20 cellular contexts compared by ENCODE assay signal in the genomic region with DNA sequence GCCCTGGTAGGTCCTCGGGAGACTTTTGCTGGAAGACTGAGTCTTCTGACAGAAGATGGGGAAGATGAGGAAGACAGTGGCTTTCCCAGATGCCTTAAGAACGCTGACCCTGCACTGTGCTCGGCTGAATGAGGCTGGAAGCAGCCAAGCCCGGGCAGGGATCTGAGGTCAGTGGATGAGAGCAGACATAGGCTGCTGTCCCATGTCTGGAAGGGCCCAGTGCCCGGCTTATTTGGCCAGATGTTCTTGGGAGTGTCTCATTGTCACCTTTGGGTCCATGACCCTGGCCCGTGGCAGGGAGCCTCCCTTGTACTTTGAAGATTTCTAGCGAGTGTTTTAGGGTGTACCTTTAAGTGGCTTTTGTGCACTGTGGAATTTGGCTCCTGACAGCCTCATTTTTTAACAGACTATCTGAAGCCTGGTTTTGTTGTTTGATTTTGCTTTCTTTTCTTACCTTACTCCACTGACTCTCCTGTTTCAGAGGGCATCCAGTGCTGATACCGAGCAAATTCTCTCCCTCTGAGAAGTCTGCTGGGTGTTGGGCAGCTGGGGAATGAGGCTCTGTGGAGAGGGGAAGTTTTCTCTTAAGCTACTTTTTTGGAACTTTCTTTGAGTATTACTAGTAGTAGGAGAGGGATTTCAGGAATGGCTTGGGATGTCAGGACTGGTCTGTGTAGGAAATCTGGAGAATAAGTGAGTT.
DNase-seq lines count a peak whose midpoint lies in the region; ATAC-seq and TF ChIP-seq lines count a peak whose summit lies in the region.
"Had no signal": no experiment of that assay in that cellular context is flagged by ENCODE, and none has a peak within 500 bp of the region (broad histone marks: within the 10 kb centered on the region; RNA-seq: fewer than 3 reads in every experiment).

No MANE protein-coding gene starts in this region.

- peak overlapping the region; percentile 44 for H3K27ac Mint-ChIP-seq in nephron progenitor cell
- H3K27ac Mint-ChIP-seq in HFFc6 = no peak overlapping the region
- H3K27ac Mint-ChIP-seq: stimulated activated naive CD8-positive, alpha-beta T cell treated with anti-CD3 and anti-CD28 coated beads, Interleukin-15, Interleukin-2, amounts not matched to agents 100 ng/mL and 50 ng/mL, for 24 hours had no signal

- ATAC-seq in thoracic aorta (ENCODE audit: insufficient number of reproducible peaks, low FRiP score, low read depth) (no peak), GM18868 (IDR thresholded peaks at IDR 0.05; ENCODE audit: unreplicated experiment) (no peak)
- ATAC-seq: pancreas had no signal

- H3K9me3 Mint-ChIP-seq in nephron progenitor cell = no peaks in the 10 kb centered on the region
- H3K9me3 Mint-ChIP-seq in HFFc6 = peaks cover 4% of the 10 kb centered on the region; the same call in 1 of the 2 replicates
- H3K9me3 Mint-ChIP-seq: stimulated activated naive CD8-positive, alpha-beta T cell treated with anti-CD3 and anti-CD28 coated beads, Interleukin-15, Interleukin-2, amounts not matched to agents 100 ng/mL and 50 ng/mL, for 24 hours had no signal

- 0 out of 2 replicates have a peak overlapping the region, but pooled peaks have one; percentile 2 for H2AFZ ChIP-seq in Loucy (ENCODE audit: low read length)

- H3K27me3 Mint-ChIP-seq in nephron progenitor cell (ENCODE audit: low read depth, poor library complexity) = no peaks in the 10 kb centered on the region
- peaks cover 5% of the 10 kb centered on the region; the same call in 1 of the 2 replicates for H3K27me3 Mint-ChIP-seq in HFFc6 (ENCODE audit: insufficient read depth)

- H4K20me1 ChIP-seq in Loucy (ENCODE audit: insufficient read depth, low read length, poor library complexity, severe bottlenecking) = no peaks in the 10 kb centered on the region

- H3K4me3 Mint-ChIP-seq in nephron progenitor cell (peak overlapping the region; percentile 1), HFFc6 (no peak overlapping the region)
- H3K4me3 Mint-ChIP-seq: stimulated activated naive CD8-positive, alpha-beta T cell treated with anti-CD3 and anti-CD28 coated beads, Interleukin-15, Interleukin-2, amounts not matched to agents 100 ng/mL and 50 ng/mL, for 24 hours had no signal

- H3K4me1 Mint-ChIP-seq in nephron progenitor cell (peaks cover 52% of the 10 kb centered on the region), HFFc6 (ENCODE audit: low read depth) (no peaks in the 10 kb centered on the region)

- no peak overlapping the region for H3K9ac ChIP-seq in Loucy (ENCODE audit: low read depth, low read length, poor library complexity, severe bottlenecking)

- CTCF ChIA-PET in A673 (lab: Charles Lee) = no interaction called here

- H3K36me3 ChIP-seq in Loucy (ENCODE audit: insufficient read depth, low read length) (no peaks in the 10 kb centered on the region), thoracic aorta (no peaks in the 10 kb centered on the region), A673 (ENCODE audit: insufficient read depth, low read length, poor library complexity, severe bottlenecking) (no peaks in the 10 kb centered on the region)
- H3K36me3 ChIP-seq: pancreas had no signal

- no peaks in the 10 kb centered on the region for H3K9me3 ChIP-seq in Loucy (ENCODE audit: insufficient read depth, low read depth, low read length)
- H3K9me3 ChIP-seq in thoracic aorta = no peaks in the 10 kb centered on the region
- H3K9me3 ChIP-seq in A673 (ENCODE audit: low read depth, low read length, poor library complexity, severe bottlenecking) = no peaks in the 10 kb centered on the region
- H3K9me3 ChIP-seq: pancreas had no signal

- no peaks in the 10 kb centered on the region for H3K9me2 ChIP-seq in Loucy (replicated peaks; ENCODE audit: low read depth, low read length)

- H3K79me2 ChIP-seq in Loucy (ENCODE audit: insufficient read depth, low read length) = no peaks in the 10 kb centered on the region

- H3K4me1 ChIP-seq in Loucy (ENCODE audit: insufficient read depth, low read length, poor library complexity, severe bottlenecking) = peaks cover under 1% of the 10 kb centered on the region
- H3K4me1 ChIP-seq in thoracic aorta (ENCODE audit: control insufficient read depth in 1 of 2, low read depth in 2 of 2) = peaks cover 9 to 31% of the 10 kb centered on the region in 2 donors
- H3K4me1 ChIP-seq in A673 (ENCODE audit: insufficient read depth, low read length, poor library complexity, severe bottlenecking) = no peaks in the 10 kb centered on the region
- H3K4me1 ChIP-seq: pancreas had no signal

- H3K4me3 ChIP-seq in Loucy (ENCODE audit: low read length, poor library complexity, severe bottlenecking) (no peak overlapping the region), thoracic aorta (peak overlapping the region; percentile 53), A673 (ENCODE audit: low read depth, low read length, poor library complexity, severe bottlenecking) (no peak overlapping the region)
- H3K4me3 ChIP-seq: pancreas had no signal

- H3K4me2 ChIP-seq in Loucy (ENCODE audit: low read depth, low read length, poor library complexity, severe bottlenecking) = no peak overlapping the region

- H3K27ac ChIP-seq in thoracic aorta = peak overlapping the region in 1 of 2 donors; percentile 48
- H3K27ac ChIP-seq in A673 (ENCODE audit: low read depth, low read length, poor library complexity, severe bottlenecking) = no peak overlapping the region
- H3K27ac ChIP-seq: pancreas had no signal

- POLR2A ChIA-PET in A673 (lab: Charles Lee; ENCODE audit: low non-redundant PET) = no interaction called here

- H3K36me3 Mint-ChIP-seq in nephron progenitor cell (ENCODE audit: low read depth) (no peaks in the 10 kb centered on the region), HFFc6 (ENCODE audit: low read depth) (no peaks in the 10 kb centered on the region)

- intact Hi-C loops in head of caudate nucleus (cut with DNase I) (no loop called here), A673 (cut with micrococcal nuclease; ENCODE audit: unreplicated experiment) (no loop called here)

- no peaks in the 10 kb centered on the region for H3F3A ChIP-seq in Loucy (ENCODE audit: low read depth)

- peak in 37 of 42 donors; percentile 5 to 77 (median 36) for DNase-seq in head of caudate nucleus
- DNase-seq in nephron progenitor cell = no peak
- DNase-seq in thoracic aorta (ENCODE audit: low spot score) = no peak
- DNase-seq in A673 (ENCODE audit: low spot score) = no peak
- no peak for DNase-seq in NCI-H1417 treated with DMSO at 0.1 percent for 48 hours (lab: John Stamatoyannopoulos, UW)
- DNase-seq in HFFc6 = no peak
- DNase-seq: activated CD4-positive, CD25-positive, alpha-beta regulatory T cell treated with anti-CD3 and anti-CD28 coated beads, Interleukin-2, amount 50 U/mL, for 72 hours; activated gamma-delta T cell treated with Interleukin-2 at 50 U/mL for 16 hours; AML-193; GDM1; GOT3; Kasumi-1; NCI-H1436 treated with DMSO at 0.1 percent for 48 hours; NCI-H446 treated with DMSO at 0.1 percent for 48 hours; pancreas; stimulated activated CD4-positive, alpha-beta T cell treated with anti-CD3 and anti-CD28 coated beads, Interleukin-12 subunit alpha, Interleukin-12 subunit beta, amount 100 ng/mL, for 4 hours; T1000 had no signal

- H3K27me3 ChIP-seq in Loucy (ENCODE audit: insufficient read depth, low read length, poor library complexity, severe bottlenecking) = no peaks in the 10 kb centered on the region
- H3K27me3 ChIP-seq in thoracic aorta (replicated peaks; ENCODE audit: insufficient read depth) = no peaks in the 10 kb centered on the region
- no peaks in the 10 kb centered on the region for H3K27me3 ChIP-seq in A673 (replicated peaks; ENCODE audit: insufficient read depth, low read depth, low read length, poor library complexity)

- TF ChIP-seq CTCF in Loucy (conservative IDR thresholded peaks at IDR 0.05; ENCODE audit: low read length) (no peak), nephron progenitor cell (IDR thresholded peaks at IDR 0.05) (no peak), thoracic aorta (IDR thresholded peaks at IDR 0.05) (no peak), A673 (conservative IDR thresholded peaks at IDR 0.05; ENCODE audit: low read depth, low read length) (no peak), HFFc6 (IDR thresholded peaks at IDR 0.05) (no peak)

- BruUV-seq in A673 (replicated peaks; lab: Mats Ljungman, UMichigan) = no TSS peak

Comparison
In these comparisons a context has a peak if more than half of its experiments do, and no peak if none do; other contexts are left out.
1. DNase-seq: peak in head of caudate nucleus (37 of 42); none in nephron progenitor cell (single experiment), thoracic aorta (single experiment), A673 (single experiment), NCI-H1417 treated with DMSO at 0.1 percent for 48 hours (single experiment) and HFFc6 (single experiment).